Comparison of ENCODE assay signal across 3 cellular contexts in genomic region chr22:36267896-36268485, GRCh38.
TF ChIP-seq lines count a peak whose summit lies in the region.

No MANE protein-coding gene starts in this region.

TF ChIP-seq in SK-N-SH treated with all-trans-retinoic acid at 6 μM for 48 hours, 23 proteins besides CTCF, POLR2A, EP300 and RAD21:
- no peak for TF ChIP-seq POU6F1 (CRISPR knock-in tag; IDR thresholded peaks at IDR 0.05; ENCODE audit: borderline replicate concordance, low read depth)
- no peak for TF ChIP-seq ZNF565 (CRISPR knock-in tag; conservative IDR thresholded peaks at IDR 0.05; ENCODE audit: low read depth)
- TF ChIP-seq ZFP3 (CRISPR knock-in tag; IDR thresholded peaks at IDR 0.05), result no peak
- no peak for TF ChIP-seq ESRRG (CRISPR knock-in tag; IDR thresholded peaks at IDR 0.05)
- no peak for TF ChIP-seq TCF4 (CRISPR knock-in tag; IDR thresholded peaks at IDR 0.05; ENCODE audit: borderline replicate concordance)
- TF ChIP-seq GLIS3 (CRISPR knock-in tag; IDR thresholded peaks at IDR 0.05), result no peak
- no peak for TF ChIP-seq ZNF8 (CRISPR knock-in tag; IDR thresholded peaks at IDR 0.05)
- no peak for TF ChIP-seq RARB (CRISPR knock-in tag; IDR thresholded peaks at IDR 0.05)
- TF ChIP-seq PPARA (CRISPR knock-in tag; IDR thresholded peaks at IDR 0.05; ENCODE audit: borderline replicate concordance), result no peak
- no peak for TF ChIP-seq ZFP30 (CRISPR knock-in tag; IDR thresholded peaks at IDR 0.05)
- no peak for TF ChIP-seq OSR1 (CRISPR knock-in tag; IDR thresholded peaks at IDR 0.05)
- TF ChIP-seq BACH2 (CRISPR knock-in tag; IDR thresholded peaks at IDR 0.05; ENCODE audit: borderline replicate concordance), result no peak
- TF ChIP-seq CSDC2 (CRISPR knock-in tag; IDR thresholded peaks at IDR 0.05), result no peak
- TF ChIP-seq CREB5 (CRISPR knock-in tag; IDR thresholded peaks at IDR 0.05; ENCODE audit: low read depth), result no peak
- TF ChIP-seq ARNTL (CRISPR knock-in tag; IDR thresholded peaks at IDR 0.05; ENCODE audit: borderline replicate concordance, low read depth), result no peak
- no peak for TF ChIP-seq TOX (CRISPR knock-in tag; IDR thresholded peaks at IDR 0.05; ENCODE audit: borderline replicate concordance)

TF ChIP-seq in SK-N-SH, 30 proteins besides CTCF, POLR2A, EP300 and RAD21:
- TF ChIP-seq USF2 (IDR thresholded peaks at IDR 0.05; ENCODE audit: borderline replicate concordance, low read depth, low read length) (no peak), MXI1 (IDR thresholded peaks at IDR 0.05; ENCODE audit: low read depth, low read length) (no peak), ELF1 (IDR thresholded peaks at IDR 0.05) (no peak), ZBTB33 (IDR thresholded peaks at IDR 0.05; ENCODE audit: borderline replicate concordance, low read depth) (no peak), FOXM1 (IDR thresholded peaks at IDR 0.05; ENCODE audit: low read depth) (no peak), EZH2phosphoT487 (IDR thresholded peaks at IDR 0.05; ENCODE audit: borderline replicate concordance, low read depth) (no peak), FOXJ3 (CRISPR knock-in tag; IDR thresholded peaks at IDR 0.05) (no peak), USF1 (IDR thresholded peaks at IDR 0.05; ENCODE audit: borderline replicate concordance, low read depth) (no peak), RCOR1 (IDR thresholded peaks at IDR 0.05; ENCODE audit: low read length) (no peak), GABPA (IDR thresholded peaks at IDR 0.05; ENCODE audit: low read depth) (no peak), RXRA (IDR thresholded peaks at IDR 0.05; ENCODE audit: borderline replicate concordance, low read depth) (no peak), TAF1 (IDR thresholded peaks at IDR 0.05; ENCODE audit: borderline replicate concordance, low read depth, low read length) (no peak), RFX5 (IDR thresholded peaks at IDR 0.05; ENCODE audit: low read length) (no peak)

TF ChIP-seq in GM12878, 131 proteins besides CTCF, POLR2A, EP300 and RAD21:
- no peak for TF ChIP-seq CEBPB (IDR thresholded peaks at IDR 0.05; ENCODE audit: borderline replicate concordance in 1 of 2, low read depth in 2 of 2, low read length in 2 of 2)
- peak; percentile 37; the same call in 1 of the 2 replicates for TF ChIP-seq POLR2AphosphoS2 (IDR thresholded peaks at IDR 0.05; ENCODE audit: low read depth, low read length)
TF ChIP-seq in GM12878: peak in this region for 1.
